ENCODE assay signal across 18 cellular contexts in genomic region chr7:84790873-84791272, GRCh38.
DNase-seq lines count a peak whose midpoint lies in the region; ATAC-seq and TF ChIP-seq lines count a peak whose summit lies in the region.
"Had no signal": no experiment of that assay in that cellular context is flagged by ENCODE, and none has a peak within 500 bp of the region (broad histone marks: within the 10 kb centered on the region; RNA-seq: fewer than 3 reads in every experiment).

No MANE protein-coding gene starts in this region.

- TF ChIP-seq CTCF in AG04449 (IDR thresholded peaks at IDR 0.05; ENCODE audit: insufficient read depth, low read length, missing control alignments) (no peak), RWPE1 (conservative IDR thresholded peaks at IDR 0.05; ENCODE audit: low read depth) (no peak)

- no peaks in the 10 kb centered on the region for H3K36me3 Mint-ChIP-seq in stimulated activated effector memory CD8-positive, alpha-beta T cell treated with anti-CD3 and anti-CD28 coated beads, Interleukin-12 subunit alpha, Interleukin-12 subunit beta, amount 100 ng/mL, for 72 hours
- H3K36me3 Mint-ChIP-seq: activated naive CD4-positive, alpha-beta T cell treated with anti-CD3 and anti-CD28 coated beads, Interleukin-2, amount 10 ng/mL, durations not matched to agents 7 days and 5 days; CD8-positive, alpha-beta T cell had no signal

- POLR2A ChIA-PET in AG04449 (lab: Yijun Ruan, JAX) (no interaction called here), RWPE1 (lab: Yijun Ruan, JAX; ENCODE audit: low non-redundant PET) (no interaction called here)

- H3K4me3 ChIP-seq in AG04449 (ENCODE audit: low read depth, low read length) (no peak overlapping the region), SK-N-MC (peak overlapping the region; percentile 13; the same call in 1 of the 2 replicates)
- H3K4me3 ChIP-seq: A549, coronary artery, left lung had no signal

- H3K4me1 Mint-ChIP-seq in stimulated activated effector memory CD8-positive, alpha-beta T cell treated with anti-CD3 and anti-CD28 coated beads, Interleukin-12 subunit alpha, Interleukin-12 subunit beta, amount 100 ng/mL, for 72 hours = no peaks in the 10 kb centered on the region
- H3K4me1 Mint-ChIP-seq: activated naive CD4-positive, alpha-beta T cell treated with anti-CD3 and anti-CD28 coated beads, Interleukin-2, amount 10 ng/mL, durations not matched to agents 7 days and 5 days had no signal

- no peak for ATAC-seq in stimulated activated effector memory CD8-positive, alpha-beta T cell treated with anti-CD3 and anti-CD28 coated beads, Interleukin-12 subunit alpha, Interleukin-12 subunit beta, amount 100 ng/mL, for 72 hours
- ATAC-seq in HG03039 (IDR thresholded peaks at IDR 0.05; ENCODE audit: unreplicated experiment) = no peak
- ATAC-seq: A549; activated CD8-positive, alpha-beta T cell treated with anti-CD3 and anti-CD28 coated beads for 36 hours; activated T-cell treated with anti-CD3 and anti-CD28 coated beads, Interleukin-2, amount 50 U/mL, for 4 hours; CD8-positive, alpha-beta T cell; left lung had no signal

- H3K9me3 Mint-ChIP-seq in stimulated activated effector memory CD8-positive, alpha-beta T cell treated with anti-CD3 and anti-CD28 coated beads, Interleukin-12 subunit alpha, Interleukin-12 subunit beta, amount 100 ng/mL, for 72 hours = peaks cover 2% of the 10 kb centered on the region
- H3K9me3 Mint-ChIP-seq: activated CD8-positive, alpha-beta T cell treated with anti-CD3 and anti-CD28 coated beads for 36 hours; activated naive CD4-positive, alpha-beta T cell treated with anti-CD3 and anti-CD28 coated beads, Interleukin-2, amount 10 ng/mL, durations not matched to agents 7 days and 5 days; activated T-cell treated with anti-CD3 and anti-CD28 coated beads, Interleukin-2, amount 50 U/mL, for 4 hours; CD8-positive, alpha-beta T cell had no signal

- H3K36me3 ChIP-seq in SK-N-MC (ENCODE audit: insufficient read depth, low read length) = no peaks in the 10 kb centered on the region
- H3K36me3 ChIP-seq: left lung had no signal

- H3K27ac ChIP-seq in SK-N-MC = peak overlapping the region; percentile 13
- H3K27ac ChIP-seq in RWPE1 = no peak overlapping the region
- H3K27ac ChIP-seq: A549, coronary artery, left lung had no signal

- CTCF ChIA-PET in AG04449 (lab: Yijun Ruan, JAX) = no interaction called here
- CTCF ChIA-PET in RWPE1 (lab: Yijun Ruan, JAX) = no interaction called here

- DNase-seq in AG04449 (ENCODE audit: low read depth, low spot score) (peak; percentile 16), HCEC 1CT (peak; percentile 91), SK-N-MC (ENCODE audit: low read depth, low spot score) (peak; percentile 40), fibroblast of the conjunctiva (ENCODE audit: low read depth) (peak; percentile 54), NCI-H748 treated with DMSO at 0.1 percent for 48 hours (lab: John Stamatoyannopoulos, UW) (no peak), RWPE1 (ENCODE audit: low spot score) (no peak)
- DNase-seq in stimulated activated effector memory CD8-positive, alpha-beta T cell treated with anti-CD3 and anti-CD28 coated beads, Interleukin-12 subunit alpha, Interleukin-12 subunit beta, amount 100 ng/mL, for 72 hours (ENCODE audit: low spot score in 2 of 2) = no peak
- DNase-seq: activated CD8-positive, alpha-beta T cell treated with anti-CD3 and anti-CD28 coated beads for 36 hours; activated naive CD4-positive, alpha-beta T cell treated with anti-CD3 and anti-CD28 coated beads, Interleukin-2, amount 10 ng/mL, durations not matched to agents 7 days and 5 days; activated T-cell treated with anti-CD3 and anti-CD28 coated beads, Interleukin-2, amount 50 U/mL, for 4 hours; CD8-positive, alpha-beta T cell; left lung; NCI-H2107; NCI-H510A; T-helper 2 cell had no signal

- no peak overlapping the region for H3K4me3 Mint-ChIP-seq in stimulated activated effector memory CD8-positive, alpha-beta T cell treated with anti-CD3 and anti-CD28 coated beads, Interleukin-12 subunit alpha, Interleukin-12 subunit beta, amount 100 ng/mL, for 72 hours
- H3K4me3 Mint-ChIP-seq: activated CD8-positive, alpha-beta T cell treated with anti-CD3 and anti-CD28 coated beads for 36 hours; activated naive CD4-positive, alpha-beta T cell treated with anti-CD3 and anti-CD28 coated beads, Interleukin-2, amount 10 ng/mL, durations not matched to agents 7 days and 5 days; activated T-cell treated with anti-CD3 and anti-CD28 coated beads, Interleukin-2, amount 50 U/mL, for 4 hours; CD8-positive, alpha-beta T cell had no signal

- H3K27ac Mint-ChIP-seq in stimulated activated effector memory CD8-positive, alpha-beta T cell treated with anti-CD3 and anti-CD28 coated beads, Interleukin-12 subunit alpha, Interleukin-12 subunit beta, amount 100 ng/mL, for 72 hours = no peak overlapping the region
- H3K27ac Mint-ChIP-seq: activated CD8-positive, alpha-beta T cell treated with anti-CD3 and anti-CD28 coated beads for 36 hours; activated naive CD4-positive, alpha-beta T cell treated with anti-CD3 and anti-CD28 coated beads, Interleukin-2, amount 10 ng/mL, durations not matched to agents 7 days and 5 days; CD8-positive, alpha-beta T cell had no signal

- H3K9me3 ChIP-seq in SK-N-MC (ENCODE audit: low read depth, low read length) = no peaks in the 10 kb centered on the region
- H3K9me3 ChIP-seq: A549 had no signal

- no peak overlapping the region for H3K9ac ChIP-seq in SK-N-MC (ENCODE audit: insufficient read length)

Comparison
In these comparisons a context has a peak if more than half of its experiments do, and no peak if none do; other contexts are left out.
1. DNase-seq: peak in AG04449 (single experiment), HCEC 1CT (single experiment), SK-N-MC (single experiment) and fibroblast of the conjunctiva (single experiment); none in stimulated activated effector memory CD8-positive, alpha-beta T cell treated with anti-CD3 and anti-CD28 coated beads, Interleukin-12 subunit alpha, Interleukin-12 subunit beta, amount 100 ng/mL, for 72 hours (0 of 2), NCI-H748 treated with DMSO at 0.1 percent for 48 hours (single experiment) and RWPE1 (single experiment).